Comparison of ENCODE assay signal across 17 cellular contexts in the genomic region with DNA sequence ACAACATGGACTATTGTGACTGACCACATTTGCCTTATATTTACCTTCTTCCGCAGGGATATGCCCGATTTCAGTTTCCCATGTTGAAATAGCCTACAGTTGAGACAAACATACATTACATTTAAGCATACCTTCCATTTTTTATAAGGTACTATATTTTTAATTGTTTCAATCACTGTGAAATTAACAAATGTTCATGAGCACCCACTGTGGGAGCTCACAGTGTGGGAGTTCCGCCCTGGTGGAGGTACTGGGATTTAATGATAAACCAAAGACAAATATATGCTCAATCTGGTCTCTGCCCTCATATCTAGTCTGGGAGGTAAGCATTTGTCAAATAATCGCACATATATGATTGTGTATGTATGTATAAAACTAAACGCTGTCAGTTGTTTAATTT. TPM values are rescaled to one million over a fixed set of nuclear protein-coding genes. Genes with fewer than 3 reads are reported as not detected.
DNase-seq lines count a peak whose midpoint lies in the region; ATAC-seq, FAIRE-seq and TF ChIP-seq lines count a peak whose summit lies in the region.
"Had no signal": no experiment of that assay in that cellular context is flagged by ENCODE, and none has a peak within 500 bp of the region (broad histone marks: within the 10 kb centered on the region; RNA-seq: fewer than 3 reads in every experiment).

No MANE protein-coding gene starts in this region.

- no peaks in the 10 kb centered on the region for H3K9me3 ChIP-seq in HepG2 (ENCODE audit: low read length)
- H3K9me3 ChIP-seq in stomach: no peaks in the 10 kb centered on the region
- H3K9me3 ChIP-seq in upper lobe of left lung: no peaks in the 10 kb centered on the region
- H3K9me3 ChIP-seq: BLaER1 treated with 17β-estradiol and CSF1 and Interleukin-3, amounts not matched to agents 10 nM and 100 nM; MG63 had no signal

- POLR2A ChIA-PET in HepG2 (lab: Yijun Ruan, JAX): interaction anchor here (0.8 to 2.2 kb wide), 7 partner anchors 11 to 65 kb away, joined by 3 to 12 read pairs (median 4); partner anchors contain the start of gene TOX3

- H3K36me3 ChIP-seq in HepG2 (replicated peaks in 1 of 2; ENCODE audit: control insufficient read depth in 1 of 2, insufficient read depth in 2 of 2, low read length in 2 of 2) (no peaks in the 10 kb centered on the region), stomach (no peaks in the 10 kb centered on the region), upper lobe of left lung (no peaks in the 10 kb centered on the region)
- H3K36me3 ChIP-seq: BLaER1 treated with 17β-estradiol and CSF1 and Interleukin-3, amounts not matched to agents 10 nM and 100 nM; MG63 had no signal

- peak overlapping the region; percentile 48 for H3K27ac ChIP-seq in VCaP
- H3K27ac ChIP-seq in HepG2 (ENCODE audit: extremely low read length, insufficient read depth, low read length): peak overlapping the region; percentile 23
- peak overlapping the region; percentile 72 to 86 (median 84) for H3K27ac ChIP-seq in stomach
- peak overlapping the region in 1 of 4 donors; percentile 45 for H3K27ac ChIP-seq in upper lobe of left lung
- H3K27ac ChIP-seq: BLaER1 treated with 17β-estradiol and CSF1 and Interleukin-3, amounts not matched to agents 10 nM and 100 nM had no signal

- TF ChIP-seq POLR2A in HepG2 (IDR thresholded peaks at IDR 0.05; ENCODE audit: insufficient read depth in 1 of 2, low read depth in 2 of 2, low read length in 2 of 2) (no peak), stomach (IDR thresholded peaks at IDR 0.05) (no peak), upper lobe of left lung (IDR thresholded peaks at IDR 0.05) (no peak)

- no peaks in the 10 kb centered on the region for H3K27me3 Mint-ChIP-seq in Calu3 (ENCODE audit: unreplicated experiment)

- DNase-seq in Calu3: no peak
- DNase-seq in HepG2 (ENCODE audit: low spot score): peak; percentile 61
- no peak for DNase-seq in stomach
- no peak for DNase-seq in upper lobe of left lung
- no peak for DNase-seq in NCI-H2171 (lab: John Stamatoyannopoulos, UW)
- DNase-seq in NCI-H2029 treated with DMSO at 0.1 percent for 48 hours (lab: John Stamatoyannopoulos, UW): no peak
- DNase-seq: CD8-positive, alpha-beta T cell; GDM1; Kasumi-1; MG63; NCI-H1048; NCI-H446; PC-3; RPMI8226 had no signal

- intact Hi-C loops in Calu3 (cut with micrococcal nuclease; ENCODE audit: unreplicated experiment) (loop anchor here (5.0 kb wide), 1 partner anchor 265 kb away; no protein-coding TSS in a partner anchor), HepG2 (cut with micrococcal nuclease; ENCODE audit: unreplicated experiment) (no loop called here), stomach (cut with DNase I; ENCODE audit: low total_unique reads) (no loop called here)

- no peak for TF ChIP-seq RAD21 in HepG2 (CRISPR knock-in tag; IDR thresholded peaks at IDR 0.05)

- no peak overlapping the region for H3K4me3 Mint-ChIP-seq in Calu3 (ENCODE audit: low read depth, unreplicated experiment)
- H3K4me3 Mint-ChIP-seq: CD8-positive, alpha-beta T cell had no signal

- TF ChIP-seq CTCF in Calu3 (IDR thresholded peaks at IDR 0.05; ENCODE audit: unreplicated experiment): no peak
- TF ChIP-seq CTCF in VCaP (conservative IDR thresholded peaks at IDR 0.05): no peak
- no peak for TF ChIP-seq CTCF in HepG2 (CRISPR knock-in tag; IDR thresholded peaks at IDR 0.05)
- TF ChIP-seq CTCF in stomach (IDR thresholded peaks at IDR 0.05): no peak
- no peak for TF ChIP-seq CTCF in upper lobe of left lung (IDR thresholded peaks at IDR 0.05)

- peak overlapping the region; percentile 92 for H3K4me2 ChIP-seq in HepG2 (ENCODE audit: low read depth, low read length)
- H3K4me2 ChIP-seq: BLaER1 treated with 17β-estradiol and CSF1 and Interleukin-3, amounts not matched to agents 10 nM and 100 nM had no signal

- FAIRE-seq in HepG2 (lab: Jason Lieb, UNC): peak; percentile 12
- FAIRE-seq: GM18507 had no signal

- CTCF ChIA-PET in Calu3 (lab: Charles Lee) (interaction anchor here (1.7 kb wide), 1 partner anchor 49 kb away, joined by 4 read pairs; no protein-coding TSS in a partner anchor), HepG2 (lab: Yijun Ruan, JAX; ENCODE audit: low intra/inter-chr PET ratio, low total read pairs) (interaction anchor here (1.1 kb wide), 1 partner anchor 17 kb away, joined by 3 read pairs; no protein-coding TSS in a partner anchor)

- H3K9ac ChIP-seq in HepG2 (ENCODE audit: insufficient read depth, low read depth, low read length): peak overlapping the region; percentile 31
- H3K9ac ChIP-seq: BLaER1 treated with 17β-estradiol and CSF1 and Interleukin-3, amounts not matched to agents 10 nM and 100 nM had no signal

- peaks cover 2% of the 10 kb centered on the region for H3K79me2 ChIP-seq in HepG2 (ENCODE audit: insufficient read depth, low read length)

- BruUV-seq in Calu3 (replicated peaks; lab: Mats Ljungman, UMichigan) (no TSS peak), HepG2 (replicated peaks; lab: Mats Ljungman, UMichigan) (no TSS peak)

- H3K4me1 Mint-ChIP-seq in Calu3 (ENCODE audit: low read depth, unreplicated experiment): peaks cover 90% of the 10 kb centered on the region

- peaks cover 8% of the 10 kb centered on the region for H3K36me3 Mint-ChIP-seq in Calu3 (ENCODE audit: insufficient read depth, unreplicated experiment)
- H3K36me3 Mint-ChIP-seq: CD8-positive, alpha-beta T cell had no signal

- peak overlapping the region; percentile 27 to 51 (median 40); a peak in 5 of 6 replicates for H3K4me3 ChIP-seq in HepG2 (replicated peaks in 1 of 3; ENCODE audit: insufficient read depth in 1 of 3, low read depth in 2 of 3, low read length in 3 of 3)
- H3K4me3 ChIP-seq in stomach: no peak overlapping the region
- no peak overlapping the region for H3K4me3 ChIP-seq in upper lobe of left lung
- H3K4me3 ChIP-seq: BLaER1 treated with 17β-estradiol and CSF1 and Interleukin-3, amounts not matched to agents 10 nM and 100 nM; MG63 had no signal

- H4K20me1 ChIP-seq in HepG2 (ENCODE audit: insufficient read depth, low read length): no peaks in the 10 kb centered on the region
- H4K20me1 ChIP-seq: BLaER1 treated with 17β-estradiol and CSF1 and Interleukin-3, amounts not matched to agents 10 nM and 100 nM had no signal

- H2AFZ ChIP-seq in HepG2 (ENCODE audit: low read length): no peak overlapping the region

- H3K27me3 ChIP-seq in HepG2 (ENCODE audit: control insufficient read depth in 1 of 2, insufficient read depth in 2 of 2, low read length in 2 of 2) (no peaks in the 10 kb centered on the region), stomach (no peaks in the 10 kb centered on the region), upper lobe of left lung (no peaks in the 10 kb centered on the region)
- H3K27me3 ChIP-seq: BLaER1 treated with 17β-estradiol and CSF1 and Interleukin-3, amounts not matched to agents 10 nM and 100 nM had no signal

- H3K4me1 ChIP-seq in HepG2 (ENCODE audit: insufficient read depth, low read length) (peaks cover 100% of the 10 kb centered on the region), stomach (peaks cover 13 to 65% (median 22%) of the 10 kb centered on the region in 4 donors), upper lobe of left lung (peaks cover 0 to 5% (median 0%) of the 10 kb centered on the region in 4 donors)

- H3K27ac Mint-ChIP-seq in Calu3 (ENCODE audit: unreplicated experiment): peak overlapping the region; percentile 2
- H3K27ac Mint-ChIP-seq: CD8-positive, alpha-beta T cell had no signal

- 3% methylated on average over 5 of the region's 5 CpGs for WGBS in HepG2 (ENCODE audit: low lambda C conversion rate)
- WGBS in stomach, 5 donors: 35 to 57% (median 55%) methylated on average over 5 of the region's 5 CpGs
- WGBS in upper lobe of left lung, 2 donors: 83% methylated on average over 5 of the region's 5 CpGs

- ATAC-seq in HepG2: peak; percentile 47
- no peak for ATAC-seq in upper lobe of left lung (ENCODE audit: low FRiP score in 2 of 2)
- ATAC-seq: CD8-positive, alpha-beta T cell; PC-3 had no signal

- in situ Hi-C loops in HepG2 (cut with HindIII; ENCODE audit: extremely low pct_ligation_motif_present, low pct_unique_long_range_greater_than_20kb): no loop called here

- TF ChIP-seq EP300 in HepG2 (IDR thresholded peaks at IDR 0.05; ENCODE audit: low read depth in 2 of 2, low read length in 2 of 2) (no peak; a peak in 1 of 4 replicates), HepG2 (CRISPR knock-in tag; IDR thresholded peaks at IDR 0.05; ENCODE audit: borderline replicate concordance) (no peak), stomach (IDR thresholded peaks at IDR 0.05) (no peak), upper lobe of left lung (IDR thresholded peaks at IDR 0.05) (no peak)

- H3K9me3 Mint-ChIP-seq in Calu3 (ENCODE audit: low read depth, unreplicated experiment): peaks cover 2% of the 10 kb centered on the region
- H3K9me3 Mint-ChIP-seq: CD8-positive, alpha-beta T cell had no signal

TF ChIP-seq in HepG2, 621 proteins besides CTCF, POLR2A, EP300 and RAD21 (continues in another document):
- 0 out of 2 replicates have a peak, but pooled peaks have one; percentile 35 for TF ChIP-seq ZNF264 (CRISPR knock-in tag; IDR thresholded peaks at IDR 0.05)

RNA-seq across cellular contexts. Expression of gene TOX3, which starts 15.8 kb away (rescaled TPM):
- total RNA-seq in Calu3 (2022) (27.4 and 29.4 TPM in 2 replicates), HepG2 (2016; rRNA removed; fragmentation: Illumina TruSeq; extraction: Trizol) (12.1 and 14.5 TPM in 2 replicates), stomach (100 to 1,000 TPM in 1 of 5 donors, 10 to 100 TPM in 2, 1 to 10 TPM in 2; 7.2 to 169 (median 14.2) TPM), upper lobe of left lung (10 to 100 TPM in 1 of 6 donors, 1 to 10 TPM in 4, under 1 TPM in 1; 0.61 to 22.0 (median 4.9) TPM)
- total RNA-seq in HepG2 (2016; cell fraction: cytosol; rRNA removed; fragmentation: Illumina TruSeq; extraction: Trizol; ENCODE audit: low read depth): 19.7 and 21.7 TPM in 2 replicates
- total RNA-seq in HepG2 (2016; cell fraction: insoluble cytoplasmic fraction; rRNA removed; fragmentation: Illumina TruSeq; extraction: Trizol): 11.6 and 15.0 TPM in 2 replicates
- 14.2 and 14.5 TPM in 2 replicates for total RNA-seq in HepG2 (2016; cell fraction: membrane; rRNA removed; fragmentation: Illumina TruSeq; extraction: Trizol)
- 17.7 and 24.3 TPM in 2 replicates for total RNA-seq in HepG2 (2016; cell fraction: nucleus; rRNA removed; fragmentation: Illumina TruSeq; extraction: Trizol)
- polyA plus RNA-seq in HepG2 (2011; rRNA removed) (95.6 and 98.6 TPM in 2 replicates), stomach (10 to 100 TPM in 1 of 3 donors, 1 to 10 TPM in 2; 6.4 to 12.4 (median 9.8) TPM)
- 53.0 and 61.5 TPM in 2 replicates for polyA plus RNA-seq in HepG2 (2011; cell fraction: cytosol; rRNA removed)
- 59.3 and 60.8 TPM in 2 replicates for polyA plus RNA-seq in HepG2 (2011; cell fraction: nucleus; rRNA removed)
- polyA plus RNA-seq in HepG2 (2012): 60.3 and 93.0 TPM in 2 replicates
- polyA plus RNA-seq in HepG2 (2016; cell fraction: cytosol; fragmentation: Illumina TruSeq; extraction: Trizol; ENCODE audit: low read depth): 4.5 and 4.7 TPM in 2 replicates
- polyA plus RNA-seq in HepG2 (2016; cell fraction: insoluble cytoplasmic fraction; fragmentation: Illumina TruSeq; extraction: Trizol; ENCODE audit: low read depth): 36.1 and 46.4 TPM in 2 replicates
- polyA plus RNA-seq in HepG2 (2016; cell fraction: membrane; fragmentation: Illumina TruSeq; extraction: Trizol; ENCODE audit: low read depth): 16.2 and 16.6 TPM in 2 replicates
- 26.4 and 30.3 TPM in 2 replicates for polyA plus RNA-seq in HepG2 (2016; cell fraction: nucleus; fragmentation: Illumina TruSeq; extraction: Trizol; ENCODE audit: insufficient read depth, low read depth)
- polyA minus RNA-seq in HepG2 (2011; rRNA and poly(A)+ RNA removed; ENCODE audit: low replicate concordance): 0.42 and 283 TPM in 2 replicates
- polyA minus RNA-seq in HepG2 (2011; cell fraction: cytosol; rRNA and poly(A)+ RNA removed): 65.9 and 72.3 TPM in 2 replicates
- polyA minus RNA-seq in HepG2 (2011; cell fraction: nucleus; rRNA and poly(A)+ RNA removed): 122 and 148 TPM in 2 replicates
- total RNA-seq: CD8-positive, alpha-beta T cell; PC-3 had no signal

Comparison
In these comparisons a context has a peak if more than half of its experiments do, and no peak if none do; other contexts are left out.
1. H3K4me3 ChIP-seq: peak in HepG2 (3 of 3); none in stomach (0 of 4) and upper lobe of left lung (0 of 4).